Comparison of ENCODE assay signal across 9 cellular contexts in the genomic region with DNA sequence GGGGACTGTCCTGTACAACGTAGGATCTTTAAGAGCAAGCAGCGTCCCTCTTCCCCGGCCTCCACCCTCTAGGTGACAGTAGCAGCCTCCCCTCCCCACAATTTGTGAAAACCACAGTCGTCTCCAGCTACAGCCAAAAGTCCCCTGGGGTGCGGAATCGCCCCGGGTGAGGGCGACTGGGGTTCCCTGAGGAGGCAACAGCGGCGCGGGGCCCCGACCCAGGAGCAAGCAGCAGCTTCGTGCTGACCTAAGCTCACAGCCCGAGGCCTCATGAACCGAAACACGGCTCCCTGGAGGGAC. TPM values are rescaled to one million over a fixed set of nuclear protein-coding genes. Genes with fewer than 3 reads are reported as not detected.
DNase-seq lines count a peak whose midpoint lies in the region; ATAC-seq and TF ChIP-seq lines count a peak whose summit lies in the region.
"Had no signal": no experiment of that assay in that cellular context is flagged by ENCODE, and none has a peak within 500 bp of the region (broad histone marks: within the 10 kb centered on the region; RNA-seq: fewer than 3 reads in every experiment).

No MANE protein-coding gene starts in this region.

- peak overlapping the region; percentile 67 to 88 (median 84) for H3K4me3 ChIP-seq in transverse colon

- H3K27ac ChIP-seq in adipose tissue (ENCODE audit: low read depth, low read length) (peak overlapping the region; percentile 80), transverse colon (peak overlapping the region; percentile 88 to 99 (median 92))

- no peaks in the 10 kb centered on the region for H3K36me3 ChIP-seq in transverse colon

- DNase-seq in stimulated activated CD8-positive, alpha-beta memory T cell treated with anti-CD3 and anti-CD28 coated beads, Interleukin-7, amount 100 ng/mL, for 24 hours (ENCODE audit: low read depth) = peak; percentile 10
- no peak for DNase-seq in stimulated activated CD8-positive, alpha-beta memory T cell treated with anti-CD3 and anti-CD28 coated beads, Interleukin-4, amount 100 ng/mL, for 48 hours
- DNase-seq in left colon (peak in 1 of 2 donors; percentile 34), transverse colon (no peak), KBM-7 (no peak), GM19240 (ENCODE audit: insufficient read length, low spot score) (no peak)

- no peak for TF ChIP-seq CTCF in transverse colon (IDR thresholded peaks at IDR 0.05)

- TF ChIP-seq EP300 in transverse colon (IDR thresholded peaks at IDR 0.05; ENCODE audit: low read depth) = no peak

- H3K4me1 ChIP-seq in transverse colon = peaks cover 0 to 11% (median 6%) of the 10 kb centered on the region in 4 donors

- in situ Hi-C loops in transverse colon (cut with MboI; ENCODE audit: low pct_ligation_motif_present in 1 of 4, low pct_unique_long_range_greater_than_20kb in 1 of 4, low sequenced_read_pairs in 3 of 4) (no loop called here), KBM-7 (cut with MboI; ENCODE audit: low pct_unique_long_range_greater_than_20kb, low sequenced_read_pairs) (no loop called here)

- TF ChIP-seq POLR2A in transverse colon (IDR thresholded peaks at IDR 0.05) = no peak

- no peaks in the 10 kb centered on the region for H3K27me3 ChIP-seq in transverse colon

- intact Hi-C loops in left colon (cut with DNase I, micrococcal nuclease) = no loop called here
- intact Hi-C loops in transverse colon (cut with DNase I; ENCODE audit: low total_unique reads) = no loop called here

- 0 to 1% (median 0%) methylated on average over 16 of the region's 16 CpGs for WGBS in adipose tissue, 3 donors
- 0 to 6% methylated on average over 6 to 16 of the region's 16 CpGs for WGBS in transverse colon (ENCODE audit: low coverage in 1 of 2), 2 donors

- H3K9me3 ChIP-seq in transverse colon = no peaks in the 10 kb centered on the region

- ATAC-seq in HG03378 (IDR thresholded peaks at IDR 0.05; ENCODE audit: unreplicated experiment) (peak; percentile 10), left colon (peak; percentile 12)

RNA-seq across cellular contexts. Expression of a gene that starts 0.3 kb away (rescaled TPM):
- polyA plus RNA-seq in adipose tissue = 10 to 100 TPM in 2 of 3 donors, 1 to 10 TPM in 1; 8.7 to 13.4 (median 11.8) TPM
- total RNA-seq in left colon = 10 to 100 TPM; 17.2 to 18.3 TPM
- total RNA-seq in transverse colon = 10 to 100 TPM; 17.2 to 77.6 (median 28.1) TPM

RNA-seq across cellular contexts. Expression of a gene that starts 0.4 kb away (rescaled TPM):
- polyA plus RNA-seq in adipose tissue = under 1 TPM in 2 of 3 donors, not detected in 1; 0.17 to 0.67 TPM
- total RNA-seq in left colon (not detected), transverse colon (not detected)
- total RNA-seq: myocyte had no signal
